In the genomic region with DNA sequence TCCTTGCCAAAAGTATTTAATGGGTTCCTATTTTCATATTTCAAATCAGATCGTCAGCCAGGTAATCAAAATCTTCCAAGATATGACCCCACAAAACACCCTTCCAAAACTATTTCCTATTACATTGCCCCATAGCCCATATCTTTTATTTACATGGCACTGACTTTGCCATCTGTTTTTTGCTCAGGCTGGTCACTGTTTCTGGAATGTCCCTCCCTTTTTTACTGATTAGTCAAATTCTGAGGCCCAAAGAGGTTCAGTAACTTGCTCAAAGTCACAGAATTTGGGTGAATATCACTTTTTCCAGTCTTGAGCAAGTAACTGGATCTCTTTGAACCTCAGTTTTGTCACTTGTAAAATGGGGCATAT, we compare ENCODE assay signal across 27 cellular contexts.
"Had no signal": no experiment of that assay in that cellular context is flagged by ENCODE, and none has a peak within 500 bp of the region (broad histone marks: within the 10 kb centered on the region; RNA-seq: fewer than 3 reads in every experiment).

No MANE protein-coding gene starts in this region.

- H3K4me2 ChIP-seq: smooth muscle cell had no signal

- H3K27ac Mint-ChIP-seq: immature natural killer cell; naive B cell; natural killer cell treated with Interleukin-12 subunit alpha and Interleukin-12 subunit beta and Interleukin-15 and Interleukin-18, amount 100 ng/mL, for 72 hours; progenitor cell of endocrine pancreas; stimulated activated memory B cell treated with anti-CD40 and anti-IgM and Interleukin-4, amounts not matched to agents 10 μg/mL and 1 μg/mL and 100 μg/mL, for 72 hours; stimulated activated naive CD8-positive, alpha-beta T cell treated with anti-CD3 and anti-CD28 coated beads, Interleukin-15, amount 100 ng/mL, for 72 hours; type B pancreatic cell had no signal

- H3K4me1 ChIP-seq: left lung, lower lobe of right lung, right atrium auricular region, right lobe of liver, tibial nerve, uterus had no signal

- H3K4me1 Mint-ChIP-seq: immature natural killer cell; naive B cell; stimulated activated memory B cell treated with anti-CD40 and anti-IgM and Interleukin-4, amounts not matched to agents 10 μg/mL and 1 μg/mL and 100 μg/mL, for 72 hours; stimulated activated naive CD8-positive, alpha-beta T cell treated with anti-CD3 and anti-CD28 coated beads, Interleukin-15, amount 100 ng/mL, for 72 hours had no signal

- H3K9me3 ChIP-seq: left lung, lower lobe of right lung, ovary, right atrium auricular region, right lobe of liver, tibial nerve, uterus had no signal

- H3K27me3 Mint-ChIP-seq: progenitor cell of endocrine pancreas, type B pancreatic cell had no signal

- ATAC-seq: left colon; left lung; lower lobe of right lung; natural killer cell treated with Interleukin-12 subunit alpha and Interleukin-12 subunit beta and Interleukin-15 and Interleukin-18, amount 100 ng/mL, for 72 hours; stimulated activated memory B cell treated with anti-CD40 and anti-IgM and Interleukin-4, amounts not matched to agents 10 μg/mL and 1 μg/mL and 100 μg/mL, for 72 hours; stimulated activated naive CD8-positive, alpha-beta T cell treated with anti-CD3 and anti-CD28 coated beads, Interleukin-15, amount 100 ng/mL, for 72 hours had no signal

- H3K9me3 Mint-ChIP-seq: immature natural killer cell; stimulated activated memory B cell treated with anti-CD40 and anti-IgM and Interleukin-4, amounts not matched to agents 10 μg/mL and 1 μg/mL and 100 μg/mL, for 72 hours had no signal

- H3K36me3 Mint-ChIP-seq: stimulated activated memory B cell treated with anti-CD40 and anti-IgM and Interleukin-4, amounts not matched to agents 10 μg/mL and 1 μg/mL and 100 μg/mL, for 72 hours; type B pancreatic cell had no signal

- H3K4me3 ChIP-seq: left lung, lower lobe of right lung, ovary, right atrium auricular region, right lobe of liver, smooth muscle cell, tibial nerve, uterus had no signal

- DNase-seq: hypothalamus; immature natural killer cell; kidney; left colon; left lung; lower lobe of right lung; mammary epithelial cell; mesenchymal stem cell; naive B cell; nucleus accumbens; ovary; right lobe of liver; stimulated activated CD4-positive, alpha-beta T cell treated with anti-CD3 and anti-CD28 coated beads, Interleukin-1b, Interleukin-23, amount 100 ng/mL, for 48 hours; stimulated activated CD4-positive, alpha-beta T cell treated with anti-CD3 and anti-CD28 coated beads, Interleukin-2, amount 100 ng/mL, for 48 hours; stimulated activated CD4-positive, alpha-beta T cell treated with anti-CD3 and anti-CD28 coated beads, Interleukin-4, amount 100 ng/mL, for 4 hours; stimulated activated CD8-positive, alpha-beta memory T cell treated with anti-CD3 and anti-CD28 coated beads, Interleukin-4, amount 100 ng/mL, for 48 hours; stimulated activated naive CD4-positive, alpha-beta T cell treated with Interleukin-2 at 50 U/mL for 16 hours; stimulated activated naive CD8-positive, alpha-beta T cell treated with anti-CD3 and anti-CD28 coated beads, Interleukin-15, amount 100 ng/mL, for 72 hours; substantia nigra; uterus had no signal

- H3K27me3 ChIP-seq: left lung, ovary, right atrium auricular region, right lobe of liver, tibial nerve, uterus had no signal

- H3K27ac ChIP-seq: left lung, lower lobe of right lung, ovary, right atrium auricular region, right lobe of liver, tibial nerve, uterus had no signal

- H3K4me3 Mint-ChIP-seq: immature natural killer cell; naive B cell; natural killer cell treated with Interleukin-12 subunit alpha and Interleukin-12 subunit beta and Interleukin-15 and Interleukin-18, amount 100 ng/mL, for 72 hours; stimulated activated memory B cell treated with anti-CD40 and anti-IgM and Interleukin-4, amounts not matched to agents 10 μg/mL and 1 μg/mL and 100 μg/mL, for 72 hours; stimulated activated naive CD8-positive, alpha-beta T cell treated with anti-CD3 and anti-CD28 coated beads, Interleukin-15, amount 100 ng/mL, for 72 hours; type B pancreatic cell had no signal

- H3K36me3 ChIP-seq: left lung, lower lobe of right lung, ovary, right atrium auricular region, right lobe of liver, tibial nerve, uterus had no signal
